9 cellular contexts compared by ENCODE assay signal in the genomic region with DNA sequence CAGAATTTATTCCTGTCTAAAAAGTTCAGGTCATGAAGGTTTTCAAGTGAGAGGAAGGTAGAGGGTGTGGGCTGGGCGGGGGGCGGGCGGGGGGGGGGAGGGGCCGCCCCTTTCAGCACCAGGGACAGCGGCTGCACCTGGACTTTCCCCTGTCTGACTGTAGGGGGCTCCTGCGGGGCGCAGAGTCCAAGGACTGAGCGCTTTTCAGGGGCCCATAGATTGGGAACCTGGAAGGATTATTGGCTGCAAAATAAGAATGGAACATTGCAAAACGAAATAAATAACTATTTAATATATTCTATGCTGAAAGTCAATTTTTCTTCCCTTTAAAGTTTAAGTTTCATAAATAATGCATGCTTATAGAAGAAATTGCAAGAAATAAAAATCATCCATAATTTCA. TPM values are rescaled to one million over a fixed set of nuclear protein-coding genes. Genes with fewer than 3 reads are reported as not detected.
DNase-seq lines count a peak whose midpoint lies in the region; ATAC-seq, FAIRE-seq and TF ChIP-seq lines count a peak whose summit lies in the region.
"Had no signal": no experiment of that assay in that cellular context is flagged by ENCODE, and none has a peak within 500 bp of the region (broad histone marks: within the 10 kb centered on the region; RNA-seq: fewer than 3 reads in every experiment).

No MANE protein-coding gene starts in this region.

- no peaks in the 10 kb centered on the region for H3K4me1 ChIP-seq in vagina

- no peaks in the 10 kb centered on the region for H3K9me3 ChIP-seq in vagina

- DNase-seq in Daoy (ENCODE audit: low read depth), result peak; percentile 30
- peak; percentile 43 for DNase-seq in HTR-8/SVneo (ENCODE audit: insufficient read length, low spot score)
- DNase-seq in activated CD4-positive, alpha-beta T cell treated with anti-CD3 and anti-CD28 coated beads, Interleukin-2, amount 50 U/mL, for 1 hour, result peak; percentile 8
- DNase-seq in left kidney (ENCODE audit: low read depth, low spot score), result peak; percentile 29
- DNase-seq in NCI-H146 (lab: John Stamatoyannopoulos, UW), result no peak
- no peak for DNase-seq in GOT3 (lab: John Stamatoyannopoulos, UW)
- no peak for DNase-seq in vagina (ENCODE audit: extremely low spot score in 2 of 2)

- ATAC-seq in HG03196 (IDR thresholded peaks at IDR 0.05; ENCODE audit: unreplicated experiment), result no peak

- no peak overlapping the region for H3K4me3 ChIP-seq in vagina

- no peak for TF ChIP-seq CTCF in vagina (IDR thresholded peaks at IDR 0.05)

- H3K27me3 ChIP-seq in vagina, result no peaks in the 10 kb centered on the region

- intact Hi-C loops in vagina (cut with DNase I), result loop anchor here (10.0 kb wide), 1 partner anchor 243 kb away; no protein-coding TSS in a partner anchor

- no peaks in the 10 kb centered on the region for H3K36me3 ChIP-seq in vagina

- H3K27ac ChIP-seq in vagina, result no peak overlapping the region

- TF ChIP-seq POLR2A in vagina (IDR thresholded peaks at IDR 0.05), result no peak

- FAIRE-seq in HTR-8/SVneo (lab: Jason Lieb, UNC), result no peak

RNA-seq across cellular contexts. Expression of a gene that starts 8.9 kb away (rescaled TPM):
- total RNA-seq in Daoy (2014; rRNA removed; shearing (Covaris generic)), result not detected in 2 replicates
- total RNA-seq in vagina, result 29.7 TPM
- total RNA-seq: glomerular endothelial cell had no signal

RNA-seq across cellular contexts. Expression of a gene that starts 16.8 kb away (rescaled TPM):
- not detected in 2 replicates for total RNA-seq in Daoy (2014; rRNA removed; shearing (Covaris generic))
- 0.98 TPM for total RNA-seq in vagina
- total RNA-seq: glomerular endothelial cell had no signal

RNA-seq across cellular contexts. Expression of a gene that starts 41.1 kb away (rescaled TPM):
- total RNA-seq in Daoy (2014; rRNA removed; shearing (Covaris generic)), result 0.29 and 0.51 TPM in 2 replicates
- total RNA-seq in vagina, result 76.1 TPM
- total RNA-seq: glomerular endothelial cell had no signal

Comparison
In these comparisons a context has a peak if more than half of its experiments do, and no peak if none do; other contexts are left out.
1. DNase-seq: peak in Daoy (single experiment), HTR-8/SVneo (single experiment), activated CD4-positive, alpha-beta T cell treated with anti-CD3 and anti-CD28 coated beads, Interleukin-2, amount 50 U/mL, for 1 hour (single experiment) and left kidney (single experiment); none in NCI-H146 (single experiment), GOT3 (single experiment) and vagina (0 of 2).
2. RNA of a gene that starts 8.9 kb away (total RNA-seq): 29.7 TPM in vagina (single experiment); not detected in Daoy; every median in the first group is over 10 times any median in the second.
3. RNA of a gene that starts 41.1 kb away (total RNA-seq): 76.1 TPM in vagina (single experiment); 0.29 to 0.51 TPM in Daoy; every median in the first group is over 10 times any median in the second.